In genomic region chrX:16005899-16006298, GRCh38 we compare ENCODE assay signal across 22 cellular contexts.
"Had no signal": no experiment of that assay in that cellular context is flagged by ENCODE, and none has a peak within 500 bp of the region (broad histone marks: within the 10 kb centered on the region; RNA-seq: fewer than 3 reads in every experiment).

No MANE protein-coding gene starts in this region.

- H3K9me3 ChIP-seq: esophagus squamous epithelium, left ventricle myocardium inferior, mucosa of descending colon, testis, transverse colon had no signal

- H3K27me3 ChIP-seq: esophagus squamous epithelium, testis, transverse colon had no signal

- H3K4me1 Mint-ChIP-seq: activated CD4-positive, alpha-beta T cell treated with anti-CD3 and anti-CD28 coated beads, Interleukin-2, amount 10 ng/mL, durations not matched to agents 24 days and 14 days had no signal

- H3K36me3 Mint-ChIP-seq: activated CD4-positive, alpha-beta memory T cell treated with anti-CD3 and anti-CD28 coated beads for 36 hours; natural killer cell treated with Interleukin-12 subunit alpha and Interleukin-12 subunit beta and Interleukin-15 and Interleukin-18, amount 100 ng/mL, for 72 hours had no signal

- H3K27me3 Mint-ChIP-seq: activated CD4-positive, alpha-beta T cell treated with anti-CD3 and anti-CD28 coated beads, Interleukin-2, amount 10 ng/mL, durations not matched to agents 24 days and 14 days had no signal

- H3K4me3 ChIP-seq: esophagus squamous epithelium, left ventricle myocardium inferior, mucosa of descending colon, testis, transverse colon had no signal

- H3K4me3 Mint-ChIP-seq: activated CD4-positive, alpha-beta memory T cell treated with anti-CD3 and anti-CD28 coated beads for 36 hours; activated CD4-positive, alpha-beta T cell treated with anti-CD3 and anti-CD28 coated beads, Interleukin-2, amount 10 ng/mL, durations not matched to agents 24 days and 14 days; natural killer cell treated with Interleukin-12 subunit alpha and Interleukin-12 subunit beta and Interleukin-15 and Interleukin-18, amount 100 ng/mL, for 72 hours; T-helper 1 cell treated with Interleukin-12 subunit alpha and Interleukin-12 subunit beta and Interleukin-4 antibody, amounts not matched to agents 30 μg/mL and 1 μg/mL, for 36 hours had no signal

- H3K27ac Mint-ChIP-seq: activated CD4-positive, alpha-beta memory T cell treated with anti-CD3 and anti-CD28 coated beads for 36 hours; activated CD4-positive, alpha-beta T cell treated with anti-CD3 and anti-CD28 coated beads, Interleukin-2, amount 10 ng/mL, durations not matched to agents 24 days and 14 days; natural killer cell treated with Interleukin-12 subunit alpha and Interleukin-12 subunit beta and Interleukin-15 and Interleukin-18, amount 100 ng/mL, for 72 hours; T-helper 1 cell treated with Interleukin-12 subunit alpha and Interleukin-12 subunit beta and Interleukin-4 antibody, amounts not matched to agents 30 μg/mL and 1 μg/mL, for 36 hours had no signal

- H3K9me3 Mint-ChIP-seq: activated CD4-positive, alpha-beta memory T cell treated with anti-CD3 and anti-CD28 coated beads for 36 hours; activated CD4-positive, alpha-beta T cell treated with anti-CD3 and anti-CD28 coated beads, Interleukin-2, amount 10 ng/mL, durations not matched to agents 24 days and 14 days; natural killer cell treated with Interleukin-12 subunit alpha and Interleukin-12 subunit beta and Interleukin-15 and Interleukin-18, amount 100 ng/mL, for 72 hours; T-helper 1 cell treated with Interleukin-12 subunit alpha and Interleukin-12 subunit beta and Interleukin-4 antibody, amounts not matched to agents 30 μg/mL and 1 μg/mL, for 36 hours had no signal

- H3K4me1 ChIP-seq: esophagus squamous epithelium, left ventricle myocardium inferior, testis, transverse colon had no signal

- H3K36me3 ChIP-seq: esophagus squamous epithelium, left ventricle myocardium inferior, transverse colon had no signal

- DNase-seq: activated CD4-positive, alpha-beta memory T cell treated with anti-CD3 and anti-CD28 coated beads for 36 hours; activated CD4-positive, alpha-beta T cell treated with anti-CD3 and anti-CD28 coated beads, Interleukin-2, amount 10 ng/mL, durations not matched to agents 24 days and 14 days; activated CD4-positive, CD25-positive, alpha-beta regulatory T cell treated with anti-CD3 and anti-CD28 coated beads, Interleukin-2, amount 50 U/mL, for 72 hours; activated CD8-positive, alpha-beta memory T cell treated with anti-CD3 and anti-CD28 coated beads, Interleukin-2, amount 50 U/mL, for 4 hours; activated gamma-delta T cell treated with Interleukin-2 at 50 U/mL for 16 hours; activated naive CD4-positive, alpha-beta T cell treated with anti-CD3 and anti-CD28 coated beads, Interleukin-2, amount 50 U/mL, for 16 hours; activated T-cell treated with anti-CD3 and anti-CD28 coated beads, Interleukin-2, amount 50 U/mL, for 1 hour; amygdala; caudate nucleus; dermis blood vessel endothelial cell; effector CD4-positive, alpha-beta T cell; esophagus squamous epithelium; islet precursor cell; left ventricle myocardium inferior; mucosa of descending colon; right cardiac atrium; stimulated activated CD4-positive, alpha-beta T cell treated with anti-CD3 and anti-CD28 coated beads, Interleukin-2, amount 100 ng/mL, for 48 hours; stimulated activated naive CD4-positive, alpha-beta T cell treated with Interleukin-2 at 50 U/mL for 16 hours; testis; transverse colon had no signal

- ATAC-seq: mucosa of descending colon; natural killer cell treated with Interleukin-12 subunit alpha and Interleukin-12 subunit beta and Interleukin-15 and Interleukin-18, amount 100 ng/mL, for 72 hours; right cardiac atrium had no signal
